In genomic region chr1:25743164-25744139, GRCh38 we compare ENCODE assay signal across 1 cellular context.
TF ChIP-seq lines count a peak whose summit lies in the region.

No MANE protein-coding gene starts in this region.

TF ChIP-seq in H1, 55 proteins besides CTCF, POLR2A, EP300 and RAD21 (continued from another document):
- TF ChIP-seq CHD7 (IDR thresholded peaks at IDR 0.05; ENCODE audit: insufficient replicate concordance, low read length), result no peak
- TF ChIP-seq HDAC2 (IDR thresholded peaks at IDR 0.05; ENCODE audit: borderline replicate concordance in 1 of 2, low read depth in 2 of 2, low read length in 2 of 2), result no peak
- no peak for TF ChIP-seq POU5F1 (IDR thresholded peaks at IDR 0.05; ENCODE audit: low read depth, low read length)
- TF ChIP-seq YY1 (IDR thresholded peaks at IDR 0.05; ENCODE audit: low read depth, low read length), result no peak
- TF ChIP-seq NRF1 (IDR thresholded peaks at IDR 0.05; ENCODE audit: low read depth, low read length), result no peak
- TF ChIP-seq RNF2 (IDR thresholded peaks at IDR 0.05; ENCODE audit: borderline replicate concordance, low read depth, low read length, missing control alignments, poor library complexity, severe bottlenecking), result no peak
- TF ChIP-seq EZH2 (IDR thresholded peaks at IDR 0.05; ENCODE audit: low read depth, low read length, severe bottlenecking), result no peak
- no peak for TF ChIP-seq TCF12 (IDR thresholded peaks at IDR 0.05; ENCODE audit: low read depth, low read length)
- no peak for TF ChIP-seq KDM5A (IDR thresholded peaks at IDR 0.05; ENCODE audit: low read length)
